ENCODE assay signal across 9 cellular contexts in the genomic region with DNA sequence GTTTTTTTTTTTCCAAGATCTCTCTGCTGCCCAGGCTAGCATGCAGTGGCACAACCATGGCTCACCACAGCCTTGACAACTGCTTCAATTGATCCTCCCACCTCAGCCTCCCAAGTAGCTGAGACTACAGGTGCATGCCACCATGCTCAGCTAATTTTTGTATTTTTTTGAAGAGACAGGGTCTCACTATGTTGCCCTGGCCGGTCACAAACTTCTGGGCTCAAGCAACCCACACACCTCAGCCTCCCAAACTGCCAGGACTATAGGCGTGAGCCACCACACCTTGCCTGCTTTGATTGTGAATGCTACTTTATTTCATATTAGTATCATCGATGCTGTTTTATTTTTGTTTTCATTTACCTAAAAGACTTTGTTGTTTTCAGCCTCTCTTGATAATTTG.
"Had no signal": no experiment of that assay in that cellular context is flagged by ENCODE, and none has a peak within 500 bp of the region (broad histone marks: within the 10 kb centered on the region; RNA-seq: fewer than 3 reads in every experiment).

No MANE protein-coding gene starts in this region.

- H3K4me1 ChIP-seq: HAP-1 had no signal

- H3K9me3 ChIP-seq: HAP-1 had no signal

- DNase-seq: GM23248, GOT3, H7, HFFc6, IMR-90, KBM-7 had no signal

- ATAC-seq: HCT116 had no signal

- H3K27ac ChIP-seq: GM23248 had no signal

- FAIRE-seq: HTR-8/SVneo had no signal

- H2AFZ ChIP-seq: GM23248 had no signal

- H3K9ac ChIP-seq: GM23248 had no signal

- H3K4me3 ChIP-seq: GM23248, HAP-1 had no signal

- H3K36me3 ChIP-seq: HAP-1 had no signal
